In genomic region chr5:43602818-43603534, GRCh38 we compare ENCODE assay signal across 8 cellular contexts. TPM values are rescaled to one million over a fixed set of nuclear protein-coding genes. Genes with fewer than 3 reads are reported as not detected.
DNase-seq lines count a peak whose midpoint lies in the region; ATAC-seq and TF ChIP-seq lines count a peak whose summit lies in the region.

TSS of gene NNT (plus strand) at chr5:43603180. CDS start at chr5:43609196, 6,016 bp downstream.

- CTCF ChIA-PET in Caco-2 (lab: Charles Lee) = interaction anchor here (1.2 kb wide), 1 partner anchor 29 kb away, joined by 3 read pairs; no protein-coding TSS in a partner anchor

- peak within 1 kb of the TSS; percentile 88 for H3K4me3 Mint-ChIP-seq in Caco-2 (ENCODE audit: unreplicated experiment)

- ATAC-seq in GM19467 (IDR thresholded peaks at IDR 0.05; ENCODE audit: unreplicated experiment) = peak; percentile 72

- H3K4me3 ChIP-seq in Caco-2 (ENCODE audit: low read depth, low read length) = peak within 1 kb of the TSS; percentile 60
- H3K4me3 ChIP-seq in OCI-LY3 (ENCODE audit: low read length) = peak within 1 kb of the TSS; percentile 77
- peak within 1 kb of the TSS; percentile 73 to 92 (median 80) for H3K4me3 ChIP-seq in esophagus muscularis mucosa

- peak within 1 kb of the TSS; percentile 53 for H2AFZ ChIP-seq in OCI-LY3 (ENCODE audit: low read depth, low read length)

- intact Hi-C loops in Caco-2 (cut with micrococcal nuclease; ENCODE audit: unreplicated experiment) = loop anchor here (1.0 kb wide), 1 partner anchor 46 kb away; the partner anchor contains the start of gene PAIP1
- intact Hi-C loops in esophagus muscularis mucosa (cut with DNase I) = loop anchor here (1.0 kb wide), 1 partner anchor 47 kb away; no protein-coding TSS in a partner anchor

- H3K4me1 ChIP-seq in Caco-2 = no peaks in the 10 kb centered on the region; the same call in 1 of the 2 replicates
- peaks cover 16% of the 10 kb centered on the region for H3K4me1 ChIP-seq in OCI-LY3 (ENCODE audit: low read length)
- peaks cover 23 to 36% (median 30%) of the 10 kb centered on the region in 4 donors for H3K4me1 ChIP-seq in esophagus muscularis mucosa

- peak within 1 kb of the TSS; percentile 73 for H3K9ac ChIP-seq in OCI-LY3 (ENCODE audit: low read length)

- H3K79me2 ChIP-seq in OCI-LY3 (ENCODE audit: low read length) = peaks cover 51% of the 10 kb centered on the region

- H3K27ac Mint-ChIP-seq in Caco-2 (ENCODE audit: unreplicated experiment) = peak within 1 kb of the TSS; percentile 84

- WGBS in esophagus muscularis mucosa = 0% methylated on average over 17 of the region's 65 CpGs

- H3K36me3 Mint-ChIP-seq in Caco-2 (ENCODE audit: insufficient read depth, unreplicated experiment) = peaks cover 24% of the 10 kb centered on the region

- no peaks in the 10 kb centered on the region for H3K9me3 ChIP-seq in Caco-2
- H3K9me3 ChIP-seq in OCI-LY3 (ENCODE audit: insufficient read depth, low read length) = no peaks in the 10 kb centered on the region
- H3K9me3 ChIP-seq in esophagus muscularis mucosa = no peaks in the 10 kb centered on the region

- no peak for TF ChIP-seq EP300 in esophagus muscularis mucosa (IDR thresholded peaks at IDR 0.05)

- no peak for TF ChIP-seq CTCF in Caco-2 (IDR thresholded peaks at IDR 0.05; ENCODE audit: insufficient read depth in 1 of 2, low read depth in 1 of 2, low read length in 1 of 2, severe bottlenecking in 1 of 2, unreplicated experiment in 1 of 2)
- TF ChIP-seq CTCF in OCI-LY3 (IDR thresholded peaks at IDR 0.05; ENCODE audit: low read depth, low read length) = no peak
- TF ChIP-seq CTCF in esophagus muscularis mucosa (IDR thresholded peaks at IDR 0.05) = no peak

- no peaks in the 10 kb centered on the region for H3K9me3 Mint-ChIP-seq in Caco-2 (ENCODE audit: unreplicated experiment)

- H3K27me3 ChIP-seq in Caco-2 (replicated peaks; ENCODE audit: control insufficient read depth, insufficient read depth, low read length) = no peaks in the 10 kb centered on the region
- H3K27me3 ChIP-seq in OCI-LY3 (ENCODE audit: low read depth, low read length) = no peaks in the 10 kb centered on the region
- H3K27me3 ChIP-seq in esophagus muscularis mucosa = no peaks in the 10 kb centered on the region

- BruUV-seq in Caco-2 (replicated peaks; lab: Mats Ljungman, UMichigan) = no TSS peak

- H3K36me3 ChIP-seq in Caco-2 (ENCODE audit: control insufficient read depth, insufficient read depth, low read length) (no peaks in the 10 kb centered on the region; the same call in none of the 2 replicates), OCI-LY3 (replicated peaks; ENCODE audit: low read depth, low read length) (peaks cover 20% of the 10 kb centered on the region), esophagus muscularis mucosa (no peaks in the 10 kb centered on the region)

- H3K4me2 ChIP-seq in OCI-LY3 (ENCODE audit: low read length) = peak within 1 kb of the TSS; percentile 82

- no peaks in the 10 kb centered on the region for H3K27me3 Mint-ChIP-seq in Caco-2 (ENCODE audit: insufficient read depth, unreplicated experiment)

- H3K4me1 Mint-ChIP-seq in Caco-2 (ENCODE audit: low read depth, unreplicated experiment) = peaks cover 7% of the 10 kb centered on the region

- POLR2A ChIA-PET in Caco-2 (lab: Charles Lee) = interaction anchor here (0.8 to 1.6 kb wide), 2 partner anchors 47 to 119 kb away, joined by 3 to 4 read pairs; partner anchors contain the start of gene TMEM267

- DNase-seq in Caco-2 = peak; percentile 81 to 86
- DNase-seq in HS-27A (ENCODE audit: low read depth) = peak; percentile 24
- peak; percentile 81 for DNase-seq in activated T-cell treated with anti-CD3 and anti-CD28 coated beads, Interleukin-2, amount 50 U/mL, for 1 hour
- DNase-seq in esophagus muscularis mucosa (ENCODE audit: extremely low spot score) = no peak
- DNase-seq in myocyte (ENCODE audit: low read depth) = peak; percentile 70
- peak; percentile 57 to 67 for DNase-seq in stimulated activated CD8-positive, alpha-beta memory T cell treated with anti-CD3 and anti-CD28 coated beads, Interleukin-7, amount 100 ng/mL, for 48 hours (ENCODE audit: extremely low read depth in 1 of 2, low read depth in 1 of 2)

- H3K27ac ChIP-seq in OCI-LY3 (ENCODE audit: low read length) (peak within 1 kb of the TSS; percentile 45), esophagus muscularis mucosa (replicated peaks in 1 of 4) (peak within 1 kb of the TSS; percentile 87 to 92 (median 90))

- H4K20me1 ChIP-seq in OCI-LY3 (ENCODE audit: insufficient read depth, low read length) = peaks cover 7% of the 10 kb centered on the region; the same call in 1 of the 2 replicates

- TF ChIP-seq POLR2A in esophagus muscularis mucosa (IDR thresholded peaks at IDR 0.05; ENCODE audit: low read depth) = no peak

RNA-seq across cellular contexts. Expression of gene NNT, which starts in this region (rescaled TPM):
- total RNA-seq in Caco-2 (2022) (42.5 and 44.8 TPM in 2 replicates), esophagus muscularis mucosa (10 to 100 TPM; 49.0 to 90.1 (median 70.3) TPM), myocyte (170 and 190 TPM in 2 replicates)
- 52.9 TPM for polyA plus RNA-seq in myocyte (2012)
